32 cellular contexts compared by ENCODE assay signal in the genomic region with DNA sequence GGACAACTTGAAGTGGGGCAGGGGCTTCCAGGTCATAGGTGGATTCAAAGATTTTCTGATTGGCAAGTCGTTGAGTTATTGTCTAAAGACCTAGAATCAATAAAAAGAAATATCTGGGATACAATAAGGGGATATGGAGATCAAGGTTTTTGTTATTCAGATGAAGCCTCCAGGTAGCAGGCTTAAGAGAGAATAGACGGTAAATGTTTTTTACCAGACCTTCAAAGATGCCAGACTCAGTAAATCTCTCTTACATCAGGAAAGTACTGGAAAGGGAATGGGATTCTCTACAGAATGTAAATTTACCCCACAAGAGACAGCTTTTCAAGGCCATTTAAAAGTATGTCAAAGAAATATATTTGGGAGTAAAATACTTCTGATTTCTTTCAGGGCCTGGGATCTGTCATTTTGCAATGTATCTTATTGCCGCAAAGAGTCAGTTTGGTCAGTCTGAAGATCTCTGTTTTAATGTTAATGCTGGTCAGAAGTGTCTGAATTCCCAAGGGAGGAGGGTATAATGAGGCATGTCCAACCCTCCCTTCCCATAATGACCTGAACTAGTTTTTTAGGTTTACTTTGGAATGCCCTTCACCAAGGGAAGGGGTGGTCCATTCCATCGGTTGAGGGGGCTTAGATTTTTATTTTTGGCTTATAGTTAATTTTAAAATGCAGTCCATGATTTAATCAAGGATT. TPM values are rescaled to one million over a fixed set of nuclear protein-coding genes. Genes with fewer than 3 reads are reported as not detected.
"Had no signal": no experiment of that assay in that cellular context is flagged by ENCODE, and none has a peak within 500 bp of the region (broad histone marks: within the 10 kb centered on the region; RNA-seq: fewer than 3 reads in every experiment).

No MANE protein-coding gene starts in this region.

- H3K36me3 ChIP-seq: brain microvascular endothelial cell, SJCRH30 had no signal

- H3K4me3 ChIP-seq: PC-9, SJCRH30, SK-N-MC had no signal

- H3K4me3 Mint-ChIP-seq: activated B cell treated with CpG ODN at 0.5 μM for 24 hours; activated CD4-positive, alpha-beta memory T cell treated with anti-CD3 and anti-CD28 coated beads for 36 hours; activated naive CD4-positive, alpha-beta T cell treated with anti-CD3 and anti-CD28 coated beads, Interleukin-2, amount 10 ng/mL, durations not matched to agents 7 days and 5 days; activated naive CD8-positive, alpha-beta T cell treated with anti-CD3 and anti-CD28 coated beads for 36 hours; activated T-cell treated with anti-CD3 and anti-CD28 coated beads, Interleukin-2, amount 50 U/mL, for 4 hours; activated T-helper 1 cell treated with anti-CD3 and anti-CD28 coated beads, Interleukin-12 subunit alpha, Interleukin-12 subunit beta, Interleukin-2, Interleukin-4 antibody, amounts not matched to agents 30 ng/mL and 10 ng/mL and 1 ng/mL, durations not matched to agents 14 hours and 24 hours and 36 hours; T-helper 1 cell treated with Interleukin-12 subunit alpha and Interleukin-12 subunit beta and Interleukin-4 antibody, amounts not matched to agents 30 μg/mL and 1 μg/mL, for 36 hours; T-helper 2 cell treated with Interferon-gamma antibody and Interleukin-4, amounts not matched to agents 5 μg/mL and 100 μg/mL, for 36 hours had no signal

- ATAC-seq: activated T-cell treated with anti-CD3 and anti-CD28 coated beads, Interleukin-2, amount 50 U/mL, for 4 hours had no signal

- H3K36me3 Mint-ChIP-seq: activated CD4-positive, alpha-beta memory T cell treated with anti-CD3 and anti-CD28 coated beads for 36 hours; activated naive CD4-positive, alpha-beta T cell treated with anti-CD3 and anti-CD28 coated beads, Interleukin-2, amount 10 ng/mL, durations not matched to agents 7 days and 5 days; activated naive CD8-positive, alpha-beta T cell treated with anti-CD3 and anti-CD28 coated beads for 36 hours had no signal

- H3K4me1 Mint-ChIP-seq: activated B cell treated with CpG ODN at 0.5 μM for 24 hours; activated naive CD4-positive, alpha-beta T cell treated with anti-CD3 and anti-CD28 coated beads, Interleukin-2, amount 10 ng/mL, durations not matched to agents 7 days and 5 days; activated naive CD8-positive, alpha-beta T cell treated with anti-CD3 and anti-CD28 coated beads for 36 hours had no signal

- H3K9me3 ChIP-seq: SJCRH30 had no signal

- H3K27ac ChIP-seq: brain microvascular endothelial cell, PC-9, SJCRH30, SK-N-MC had no signal

- H3K27me3 ChIP-seq: SJCRH30 had no signal

- H3K27ac Mint-ChIP-seq: activated B cell treated with CpG ODN at 0.5 μM for 24 hours; activated CD4-positive, alpha-beta memory T cell treated with anti-CD3 and anti-CD28 coated beads for 36 hours; activated naive CD4-positive, alpha-beta T cell treated with anti-CD3 and anti-CD28 coated beads, Interleukin-2, amount 10 ng/mL, durations not matched to agents 7 days and 5 days; activated naive CD8-positive, alpha-beta T cell treated with anti-CD3 and anti-CD28 coated beads for 36 hours; activated T-helper 1 cell treated with anti-CD3 and anti-CD28 coated beads, Interleukin-12 subunit alpha, Interleukin-12 subunit beta, Interleukin-2, Interleukin-4 antibody, amounts not matched to agents 30 ng/mL and 10 ng/mL and 1 ng/mL, durations not matched to agents 14 hours and 24 hours and 36 hours; T-helper 1 cell treated with Interleukin-12 subunit alpha and Interleukin-12 subunit beta and Interleukin-4 antibody, amounts not matched to agents 30 μg/mL and 1 μg/mL, for 36 hours; T-helper 2 cell treated with Interferon-gamma antibody and Interleukin-4, amounts not matched to agents 5 μg/mL and 100 μg/mL, for 36 hours had no signal

- H3K9me3 Mint-ChIP-seq: activated B cell treated with CpG ODN at 0.5 μM for 24 hours; activated CD4-positive, alpha-beta memory T cell treated with anti-CD3 and anti-CD28 coated beads for 36 hours; activated naive CD4-positive, alpha-beta T cell treated with anti-CD3 and anti-CD28 coated beads, Interleukin-2, amount 10 ng/mL, durations not matched to agents 7 days and 5 days; activated naive CD8-positive, alpha-beta T cell treated with anti-CD3 and anti-CD28 coated beads for 36 hours; activated T-cell treated with anti-CD3 and anti-CD28 coated beads, Interleukin-2, amount 50 U/mL, for 4 hours; activated T-helper 1 cell treated with anti-CD3 and anti-CD28 coated beads, Interleukin-12 subunit alpha, Interleukin-12 subunit beta, Interleukin-2, Interleukin-4 antibody, amounts not matched to agents 30 ng/mL and 10 ng/mL and 1 ng/mL, durations not matched to agents 14 hours and 24 hours and 36 hours; T-helper 1 cell treated with Interleukin-12 subunit alpha and Interleukin-12 subunit beta and Interleukin-4 antibody, amounts not matched to agents 30 μg/mL and 1 μg/mL, for 36 hours; T-helper 2 cell treated with Interferon-gamma antibody and Interleukin-4, amounts not matched to agents 5 μg/mL and 100 μg/mL, for 36 hours had no signal

- DNase-seq: activated B cell treated with CpG ODN at 0.5 μM for 24 hours; activated CD4-positive, alpha-beta memory T cell treated with anti-CD3 and anti-CD28 coated beads for 36 hours; activated CD4-positive, alpha-beta T cell treated with anti-CD3 and anti-CD28 coated beads for 4 hours; activated CD4-positive, alpha-beta T cell treated with anti-CD3 and anti-CD28 coated beads, Interleukin-2, amount 50 U/mL, for 1 hour; activated CD4-positive, CD25-positive, alpha-beta regulatory T cell treated with anti-CD3 and anti-CD28 coated beads, Interleukin-2, amount 50 U/mL, for 72 hours; activated CD8-positive, alpha-beta memory T cell treated with anti-CD3 and anti-CD28 coated beads, Interleukin-2, amount 50 U/mL, for 4 hours; activated gamma-delta T cell treated with Interleukin-2 at 50 U/mL for 16 hours; activated naive CD4-positive, alpha-beta T cell treated with anti-CD3 and anti-CD28 coated beads, Interleukin-2, amount 10 ng/mL, durations not matched to agents 7 days and 5 days; activated naive CD8-positive, alpha-beta T cell treated with anti-CD3 and anti-CD28 coated beads for 36 hours; activated T-cell treated with anti-CD3 and anti-CD28 coated beads for 4 hours; activated T-cell treated with anti-CD3 and anti-CD28 coated beads, Interleukin-2, amount 50 U/mL, for 4 hours; amniotic stem cell; aorta; brain microvascular endothelial cell; central memory CD4-positive, alpha-beta T cell; Karpas-422; NCI-H1105; NCI-H1436 treated with DMSO at 0.1 percent for 48 hours; NCI-H1694 treated with DMSO at 0.1 percent for 48 hours; NCI-H2029; NCI-H345; NCI-H524 treated with DMSO at 0.1 percent for 48 hours; NCI-H748 treated with DMSO at 0.1 percent for 48 hours; NK-92 treated with Interleukin-12 subunit alpha and Interleukin-12 subunit beta, amount 100 ng/mL, for 24 hours; PC-9; Right ventricle myocardium superior; SJCRH30 had no signal

RNA-seq across cellular contexts. Expression of a gene that starts 15.6 kb away (rescaled TPM):
- total RNA-seq: MCF 10A, Right ventricle myocardium superior had no signal
